ENCODE assay signal across 9 cellular contexts in genomic region chr1:51570063-51570720, GRCh38. TPM values are rescaled to one million over a fixed set of nuclear protein-coding genes. Genes with fewer than 3 reads are reported as not detected.
DNase-seq lines count a peak whose midpoint lies in the region; ATAC-seq and TF ChIP-seq lines count a peak whose summit lies in the region.
"Had no signal": no experiment of that assay in that cellular context is flagged by ENCODE, and none has a peak within 500 bp of the region (broad histone marks: within the 10 kb centered on the region; RNA-seq: fewer than 3 reads in every experiment).

No MANE protein-coding gene starts in this region.

- H3K9me3 Mint-ChIP-seq in T-helper 1 cell treated with Interleukin-12 subunit alpha and Interleukin-12 subunit beta and Interleukin-4 antibody, amounts not matched to agents 30 μg/mL and 1 μg/mL, for 36 hours, result no peaks in the 10 kb centered on the region

- peaks cover 2% of the 10 kb centered on the region for H3K36me3 Mint-ChIP-seq in T-helper 1 cell treated with Interleukin-12 subunit alpha and Interleukin-12 subunit beta and Interleukin-4 antibody, amounts not matched to agents 30 μg/mL and 1 μg/mL, for 36 hours (ENCODE audit: low read depth)

- no peak for TF ChIP-seq POLR2A in esophagus muscularis mucosa (IDR thresholded peaks at IDR 0.05; ENCODE audit: low read depth)

- no peak overlapping the region for H3K4me3 ChIP-seq in psoas muscle
- H3K4me3 ChIP-seq in esophagus muscularis mucosa, result no peak overlapping the region

- H3K36me3 ChIP-seq in psoas muscle (ENCODE audit: insufficient read depth in 1 of 2, low read depth in 1 of 2), result no peaks in the 10 kb centered on the region
- H3K36me3 ChIP-seq in esophagus muscularis mucosa, result no peaks in the 10 kb centered on the region

- DNase-seq in DMS79 treated with DMSO at 0.1 percent for 48 hours (lab: John Stamatoyannopoulos, UW), result peak; percentile 44
- no peak for DNase-seq in DMS79 (lab: John Stamatoyannopoulos, UW)
- no peak for DNase-seq in psoas muscle
- DNase-seq in esophagus muscularis mucosa (ENCODE audit: extremely low spot score), result no peak
- no peak for DNase-seq in activated effector memory CD4-positive, alpha-beta T cell treated with Interleukin-2 at 50 U/mL for 16 hours
- DNase-seq: kidney had no signal

- peaks cover 39% of the 10 kb centered on the region for H3K4me1 Mint-ChIP-seq in T-helper 1 cell treated with Interleukin-12 subunit alpha and Interleukin-12 subunit beta and Interleukin-4 antibody, amounts not matched to agents 30 μg/mL and 1 μg/mL, for 36 hours (ENCODE audit: low read depth)

- H3K27me3 ChIP-seq in psoas muscle (ENCODE audit: insufficient read depth in 3 of 3, low read length in 2 of 3) (no peaks in the 10 kb centered on the region), esophagus muscularis mucosa (no peaks in the 10 kb centered on the region)

- 78 to 94% (median 86%) methylated on average over 4 of the region's 4 CpGs for WGBS in psoas muscle, 3 donors
- 88% methylated on average over 4 of the region's 4 CpGs for WGBS in esophagus muscularis mucosa

- TF ChIP-seq CTCF in psoas muscle (IDR thresholded peaks at IDR 0.05), result no peak
- TF ChIP-seq CTCF in esophagus muscularis mucosa (IDR thresholded peaks at IDR 0.05), result no peak

- TF ChIP-seq EP300 in esophagus muscularis mucosa (IDR thresholded peaks at IDR 0.05), result no peak

- intact Hi-C loops in psoas muscle (cut with DNase I) (loop anchor here in 1 of 2 donors (5.0 kb wide), 1 partner anchor 37 kb away; no protein-coding TSS in a partner anchor), esophagus muscularis mucosa (cut with DNase I) (no loop called here)

- peak overlapping the region; percentile 94 for H3K27ac Mint-ChIP-seq in T-helper 1 cell treated with Interleukin-12 subunit alpha and Interleukin-12 subunit beta and Interleukin-4 antibody, amounts not matched to agents 30 μg/mL and 1 μg/mL, for 36 hours

- H3K9me3 ChIP-seq in psoas muscle, result no peaks in the 10 kb centered on the region
- H3K9me3 ChIP-seq in esophagus muscularis mucosa, result no peaks in the 10 kb centered on the region

- H3K27ac ChIP-seq in psoas muscle (peak overlapping the region; percentile 58), esophagus muscularis mucosa (replicated peaks in 1 of 4) (no peak overlapping the region)

- H3K4me1 ChIP-seq in psoas muscle (peaks cover 51% of the 10 kb centered on the region), esophagus muscularis mucosa (peaks cover 5 to 13% (median 6%) of the 10 kb centered on the region in 4 donors)

- peak overlapping the region; percentile 63 for H3K4me3 Mint-ChIP-seq in T-helper 1 cell treated with Interleukin-12 subunit alpha and Interleukin-12 subunit beta and Interleukin-4 antibody, amounts not matched to agents 30 μg/mL and 1 μg/mL, for 36 hours

- ATAC-seq in HG03060 (IDR thresholded peaks at IDR 0.05; ENCODE audit: low read depth, unreplicated experiment) (peak; percentile 13), psoas muscle (no peak), GM21529 (IDR thresholded peaks at IDR 0.05; ENCODE audit: unreplicated experiment) (no peak)

- no peaks in the 10 kb centered on the region for H3K27me3 Mint-ChIP-seq in T-helper 1 cell treated with Interleukin-12 subunit alpha and Interleukin-12 subunit beta and Interleukin-4 antibody, amounts not matched to agents 30 μg/mL and 1 μg/mL, for 36 hours (ENCODE audit: low read depth)

RNA-seq across cellular contexts. Expression of gene OSBPL9, which starts 46.7 kb away (rescaled TPM):
- total RNA-seq in psoas muscle, result 100 to 1,000 TPM in 1 of 4 donors, 10 to 100 TPM in 3; 32.5 to 141 (median 52.0) TPM
- 10 to 100 TPM; 15.6 to 84.8 (median 60.6) TPM for polyA plus RNA-seq in psoas muscle
- total RNA-seq in esophagus muscularis mucosa, result 10 to 100 TPM; 66.8 to 84.5 (median 75.9) TPM

RNA-seq across cellular contexts. Expression of gene EPS15, which starts 51.1 kb away (rescaled TPM):
- total RNA-seq in psoas muscle (10 to 100 TPM; 42.6 to 71.9 (median 54.1) TPM), esophagus muscularis mucosa (10 to 100 TPM; 49.8 to 84.3 (median 62.5) TPM)
- polyA plus RNA-seq in psoas muscle, result 10 to 100 TPM in 2 of 3 donors, 1 to 10 TPM in 1; 9.8 to 46.1 (median 21.7) TPM
